Comparison of ENCODE assay signal across 15 cellular contexts in the genomic region with DNA sequence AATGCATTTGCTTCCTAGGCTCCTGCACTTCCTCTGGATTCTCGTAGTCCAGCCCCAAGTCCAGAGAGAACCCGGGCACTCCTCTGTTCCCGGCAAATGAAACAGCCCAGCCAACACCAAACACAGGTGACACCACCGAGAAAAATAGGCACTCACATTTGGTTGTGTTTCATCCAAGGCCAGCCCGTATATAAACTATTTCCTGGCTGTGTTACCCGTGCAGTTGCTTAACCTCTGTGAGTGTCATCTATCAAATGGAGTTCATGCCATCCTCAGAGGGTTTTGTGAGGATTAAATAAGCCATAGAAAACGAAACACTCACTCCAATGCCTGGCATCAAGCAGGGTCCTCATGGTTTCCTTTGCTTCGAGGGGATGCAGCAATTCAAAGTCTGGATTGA.
DNase-seq lines count a peak whose midpoint lies in the region; ATAC-seq and TF ChIP-seq lines count a peak whose summit lies in the region.
"Had no signal": no experiment of that assay in that cellular context is flagged by ENCODE, and none has a peak within 500 bp of the region (broad histone marks: within the 10 kb centered on the region; RNA-seq: fewer than 3 reads in every experiment).

No MANE protein-coding gene starts in this region.

- no TSS peak for BruUV-seq in IMR-90 (replicated peaks; lab: Mats Ljungman, UMichigan)

- DNase-seq in IMR-90 (no peak), body of pancreas (peak in 2 of 4 donors; percentile 36 to 64), neuronal stem cell (ENCODE audit: low spot score) (no peak), NCI-H1092 treated with DMSO at 0.1 percent for 48 hours (lab: John Stamatoyannopoulos, UW) (no peak), left ventricle myocardium superior (no peak)
- DNase-seq: Karpas-422, NCI-H1436, NCI-H187 treated with DMSO at 0.1 percent for 48 hours, NCI-H2107, NCI-H69, Peyer's patch had no signal

- peaks cover 7% of the 10 kb centered on the region for H3K9me3 ChIP-seq in IMR-90 (ENCODE audit: control insufficient read depth, insufficient read depth, low read length)
- peaks cover 0 to 7% (median 0%) of the 10 kb centered on the region in 3 donors for H3K9me3 ChIP-seq in body of pancreas
- H3K9me3 ChIP-seq in neuronal stem cell (replicated peaks in 1 of 2; ENCODE audit: control insufficient read depth in 2 of 2, insufficient read depth in 1 of 2, low read depth in 1 of 2, low read length in 2 of 2): peaks cover 0 to 2% of the 10 kb centered on the region in 2 donors
- peaks cover 0 to 6% of the 10 kb centered on the region in 2 donors for H3K9me3 ChIP-seq in stomach smooth muscle (ENCODE audit: control insufficient read depth in 2 of 2, low read length in 2 of 2)
- H3K9me3 ChIP-seq: Peyer's patch had no signal

- no peak overlapping the region for H2BK5ac ChIP-seq in IMR-90 (ENCODE audit: low read depth, low read length, poor library complexity, severe bottlenecking)
- no peak overlapping the region for H2BK5ac ChIP-seq in neuronal stem cell (ENCODE audit: low read length)

- TF ChIP-seq CTCF in IMR-90 (conservative IDR thresholded peaks at IDR 0.05; ENCODE audit: low read depth, low read length) (no peak), body of pancreas (IDR thresholded peaks at IDR 0.05) (no peak)

- H2BK15ac ChIP-seq in IMR-90 (ENCODE audit: low read depth, low read length) (peak overlapping the region; percentile 5; the same call in 2 of the 3 replicates), neuronal stem cell (ENCODE audit: low read length) (no peak overlapping the region)

- peak overlapping the region; percentile 47; the same call in 1 of the 2 replicates for H2BK20ac ChIP-seq in IMR-90 (ENCODE audit: low read depth, low read length)

- CTCF ChIA-PET in IMR-90 (lab: Yijun Ruan, JAX): no interaction called here

- peaks cover 22% of the 10 kb centered on the region for H3K4me1 ChIP-seq in IMR-90 (ENCODE audit: control insufficient read depth, insufficient read depth, low read length)
- peaks cover 57% of the 10 kb centered on the region for H3K4me1 ChIP-seq in body of pancreas
- H3K4me1 ChIP-seq in neuronal stem cell (ENCODE audit: control insufficient read depth in 2 of 2, insufficient read depth in 1 of 2, low read depth in 1 of 2, low read length in 2 of 2): peaks cover 0 to 13% of the 10 kb centered on the region in 2 donors
- peaks cover 55% of the 10 kb centered on the region for H3K4me1 ChIP-seq in stomach smooth muscle (ENCODE audit: control insufficient read depth, insufficient read depth, low read length)
- H3K4me1 ChIP-seq: Peyer's patch had no signal

- intact Hi-C loops in IMR-90 (cut with micrococcal nuclease): no loop called here
- intact Hi-C loops in body of pancreas (cut with DNase I): no loop called here
- intact Hi-C loops in left ventricle myocardium superior (cut with micrococcal nuclease): no loop called here

- H3K27me3 ChIP-seq in IMR-90 (ENCODE audit: control insufficient read depth, insufficient read depth, low read length) (no peaks in the 10 kb centered on the region), body of pancreas (no peaks in the 10 kb centered on the region), neuronal stem cell (ENCODE audit: control insufficient read depth in 3 of 3, insufficient read depth in 3 of 3, low read depth in 1 of 3, low read length in 3 of 3) (peaks cover 0 to 22% (median 0%) of the 10 kb centered on the region in 3 experiments), stomach smooth muscle (ENCODE audit: control insufficient read depth in 1 of 2, insufficient read depth in 2 of 2, low read length in 2 of 2) (no peaks in the 10 kb centered on the region)
- H3K27me3 ChIP-seq: Peyer's patch had no signal

- H3K4me2 ChIP-seq in IMR-90 (ENCODE audit: low read depth, low read length) (no peak overlapping the region), neuronal stem cell (ENCODE audit: insufficient read depth, low read length, poor library complexity, severe bottlenecking) (no peak overlapping the region)

- peak overlapping the region; percentile 19 for H2AK9ac ChIP-seq in IMR-90 (replicated peaks; ENCODE audit: low read depth, low read length, poor library complexity)

- POLR2A ChIA-PET in IMR-90 (lab: Charles Lee; ENCODE audit: unreplicated experiment): no interaction called here

- H3K27ac ChIP-seq in IMR-90 (ENCODE audit: insufficient read depth, low read length) (no peak overlapping the region), body of pancreas (peak overlapping the region; percentile 73 to 91 (median 86)), neuronal stem cell (replicated peaks; ENCODE audit: low read length) (no peak overlapping the region), stomach smooth muscle (ENCODE audit: low read length) (peak overlapping the region; percentile 2)

- no peak overlapping the region for H2AK5ac ChIP-seq in IMR-90 (ENCODE audit: low read depth, low read length)
- H2AK5ac ChIP-seq in neuronal stem cell (ENCODE audit: low read depth, low read length): no peak overlapping the region

- no peaks in the 10 kb centered on the region for H4K20me1 ChIP-seq in IMR-90 (ENCODE audit: insufficient read depth, low read length)

- H3K9ac ChIP-seq in IMR-90 (ENCODE audit: low read depth, low read length): no peak overlapping the region
- H3K9ac ChIP-seq in neuronal stem cell (ENCODE audit: low read depth, low read length, poor library complexity): no peak overlapping the region
- H3K9ac ChIP-seq in stomach smooth muscle (ENCODE audit: low read length in 2 of 2): no peak overlapping the region

- TF ChIP-seq RAD21 in IMR-90 (IDR thresholded peaks at IDR 0.05; ENCODE audit: low read length): no peak

- H2AFZ ChIP-seq in IMR-90 (replicated peaks; ENCODE audit: low read length, poor library complexity) (no peak overlapping the region), neuronal stem cell (ENCODE audit: low read length) (no peak overlapping the region)

- H3K36me3 ChIP-seq in IMR-90 (ENCODE audit: control insufficient read depth, insufficient read depth, low read length): no peaks in the 10 kb centered on the region
- no peaks in the 10 kb centered on the region for H3K36me3 ChIP-seq in body of pancreas (replicated peaks in 1 of 2; ENCODE audit: insufficient read depth in 1 of 2, low read depth in 2 of 2)
- no peaks in the 10 kb centered on the region for H3K36me3 ChIP-seq in neuronal stem cell (replicated peaks in 1 of 2; ENCODE audit: control insufficient read depth in 2 of 2, insufficient read depth in 2 of 2, low read length in 2 of 2)
- H3K36me3 ChIP-seq in stomach smooth muscle (ENCODE audit: control insufficient read depth in 2 of 2, insufficient read depth in 2 of 2, low read length in 2 of 2): no peaks in the 10 kb centered on the region
- H3K36me3 ChIP-seq: Peyer's patch had no signal

- H3K14ac ChIP-seq in IMR-90 (replicated peaks; ENCODE audit: low read depth, low read length): peak overlapping the region; percentile 2; the same call in 1 of the 2 replicates
- H3K14ac ChIP-seq in neuronal stem cell (ENCODE audit: low read length): no peak overlapping the region

- no peak overlapping the region for H4K8ac ChIP-seq in IMR-90 (ENCODE audit: low read depth in 2 of 2, low read length in 2 of 2)
- H4K8ac ChIP-seq in neuronal stem cell (ENCODE audit: low read depth, low read length): no peak overlapping the region

- H3K9me1 ChIP-seq in IMR-90 (ENCODE audit: insufficient read depth, low read length): peaks cover 11% of the 10 kb centered on the region; the same call in 1 of the 2 replicates

- H4K5ac ChIP-seq in IMR-90 (ENCODE audit: low read depth, low read length): no peak overlapping the region

- H3K18ac ChIP-seq in IMR-90 (ENCODE audit: low read depth, low read length): no peak overlapping the region
- H3K18ac ChIP-seq in neuronal stem cell (ENCODE audit: low read length): peak overlapping the region; percentile 41

- H3K23ac ChIP-seq in IMR-90 (ENCODE audit: low read depth, low read length) (no peak overlapping the region), neuronal stem cell (ENCODE audit: low read depth, low read length, poor library complexity) (no peak overlapping the region)

- H3K4me3 ChIP-seq in IMR-90 (ENCODE audit: insufficient read depth, low read depth, low read length): no peak overlapping the region
- no peak overlapping the region for H3K4me3 ChIP-seq in body of pancreas
- no peak overlapping the region for H3K4me3 ChIP-seq in neuronal stem cell (ENCODE audit: low read length in 2 of 2)
- H3K4me3 ChIP-seq in stomach smooth muscle (ENCODE audit: low read length in 2 of 2): no peak overlapping the region
- H3K4me3 ChIP-seq: Peyer's patch had no signal

- ATAC-seq in IMR-90 (ENCODE audit: low read depth) (no peak; the same call in 1 of the 2 replicates), body of pancreas (no peak), GM18517 (IDR thresholded peaks at IDR 0.05; ENCODE audit: unreplicated experiment) (no peak), left ventricle myocardium superior (no peak)
- ATAC-seq: HCT116, SK-N-SH treated with all-trans-retinoic acid at 6 μM for 48 hours had no signal

- in situ Hi-C loops in IMR-90 (cut with MboI; ENCODE audit: low sequenced_read_pairs): no loop called here

- H2BK120ac ChIP-seq in IMR-90 (ENCODE audit: low read depth, low read length): peak overlapping the region; percentile 26; the same call in 1 of the 2 replicates
- no peak overlapping the region for H2BK120ac ChIP-seq in neuronal stem cell (ENCODE audit: low read depth, low read length)

- no CpG with 5 or more reads among the region's 8 CpGs for WGBS in IMR-90 (ENCODE audit: extremely low coverage in 2 of 2, insufficient read length in 1 of 2), 2 experiments
- WGBS in body of pancreas, 2 donors: 33 to 42% methylated on average over 8 of the region's 8 CpGs
- WGBS in neuronal stem cell (ENCODE audit: extremely low coverage in 2 of 2, insufficient read length in 2 of 2, insufficient replicate concordance in 1 of 2), 2 donors: no CpG with 5 or more reads among the region's 8 CpGs

- H3K4ac ChIP-seq in IMR-90 (ENCODE audit: low read depth, low read length): no peak overlapping the region
- no peak overlapping the region for H3K4ac ChIP-seq in neuronal stem cell (ENCODE audit: low read length)

- no peaks in the 10 kb centered on the region for H3K79me1 ChIP-seq in IMR-90 (ENCODE audit: low read depth in 1 of 2, low read length in 2 of 2)
- no peaks in the 10 kb centered on the region for H3K79me1 ChIP-seq in neuronal stem cell (ENCODE audit: low read depth, low read length)

- dilution Hi-C loops in IMR-90 (cut with HindIII; ENCODE audit: low sequenced_read_pairs, unreplicated experiment): no loop called here

- no peak for TF ChIP-seq POLR2A in IMR-90 (IDR thresholded peaks at IDR 0.05; ENCODE audit: low read depth, low read length)
- no peak for TF ChIP-seq POLR2A in body of pancreas (IDR thresholded peaks at IDR 0.05)

- H2BK12ac ChIP-seq in neuronal stem cell (ENCODE audit: low read length): no peak overlapping the region

- H3K56ac ChIP-seq in IMR-90 (ENCODE audit: extremely low read depth, insufficient read depth, low read length): no peak overlapping the region

- peak overlapping the region; percentile 19; the same call in 1 of the 2 replicates for H4K91ac ChIP-seq in IMR-90 (ENCODE audit: insufficient read depth, low read depth, low read length)
- no peak overlapping the region for H4K91ac ChIP-seq in neuronal stem cell (ENCODE audit: low read depth, low read length, poor library complexity)

TF ChIP-seq in IMR-90, 13 proteins besides CTCF, POLR2A, EP300 and RAD21:
- TF ChIP-seq CEBPB (IDR thresholded peaks at IDR 0.05; ENCODE audit: low read depth, low read length) (0 out of 2 replicates have a peak, but pooled peaks have one; percentile 17), NFE2L2 (IDR thresholded peaks at IDR 0.05; ENCODE audit: low read depth, low read length) (no peak)
TF ChIP-seq in IMR-90: peak in this region for 1.

Comparison
In these comparisons a context has a peak if more than half of its experiments do, and no peak if none do; other contexts are left out.
1. H3K27ac ChIP-seq: peak in body of pancreas (4 of 4) and stomach smooth muscle (single experiment); none in IMR-90 (single experiment) and neuronal stem cell (single experiment).